Comparison of ENCODE assay signal across 6 cellular contexts in the genomic region with DNA sequence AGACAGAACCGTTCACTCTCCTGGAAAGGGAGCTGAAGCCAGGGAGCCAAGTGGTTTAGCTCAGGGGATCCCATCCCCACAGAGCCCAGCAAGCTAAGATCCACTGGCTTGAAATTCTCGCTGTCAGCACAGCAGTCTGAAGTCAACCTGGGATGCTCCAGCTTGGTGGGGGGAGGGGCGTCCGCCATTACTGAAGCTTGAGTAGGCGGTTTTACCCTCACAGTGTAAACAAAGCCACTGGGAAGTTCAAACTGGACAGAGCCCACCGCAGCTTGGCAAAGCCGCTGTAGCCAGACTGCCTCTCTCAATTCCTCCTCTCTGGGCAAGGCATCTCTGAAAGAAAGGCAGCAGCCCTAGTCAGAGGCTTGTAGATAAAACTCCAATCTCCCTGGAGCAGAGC.
A peak's percentile ranks its signal among the peaks of the same experiment; 100 is the strongest.
DNase-seq lines count a peak whose midpoint lies in the region; ATAC-seq and TF ChIP-seq lines count a peak whose summit lies in the region.
"Not testable (repeated sequence)": the region's sequence is repeated elsewhere in the genome, so short reads cannot be mapped to it uniquely, and the experiment has no call there.

No MANE protein-coding gene starts in this region.

- H3K23ac ChIP-seq in neuronal stem cell (ENCODE audit: low read depth, low read length, poor library complexity): not testable (repeated sequence)

- DNase-seq in ELF-1 (ENCODE audit: low read depth, low spot score) (peak; percentile 30), WTC11 (ENCODE audit: low spot score) (peak; percentile 21), glutamatergic neuron (peak; percentile 16), left lung (peak; percentile 22 to 23), upper lobe of right lung (peak; percentile 53)
- DNase-seq in neuronal stem cell (ENCODE audit: low spot score): not testable (repeated sequence)

- H3K27me3 Mint-ChIP-seq in WTC11 (ENCODE audit: low read depth); glutamatergic neuron (ENCODE audit: unreplicated experiment): not testable (repeated sequence)

- H3K36me3 Mint-ChIP-seq in WTC11; glutamatergic neuron (ENCODE audit: unreplicated experiment): not testable (repeated sequence)

- not testable (repeated sequence) for ATAC-seq in WTC11, left lung, upper lobe of right lung

- TF ChIP-seq CTCF in WTC11 (IDR thresholded peaks at IDR 0.05); glutamatergic neuron (IDR thresholded peaks at IDR 0.05; ENCODE audit: partially characterized antibody, unreplicated experiment); left lung (IDR thresholded peaks at IDR 0.05); upper lobe of right lung (IDR thresholded peaks at IDR 0.05): not testable (repeated sequence)

- H2BK120ac ChIP-seq in neuronal stem cell (ENCODE audit: low read depth, low read length): not testable (repeated sequence)

- H3K27ac ChIP-seq in left lung; neuronal stem cell (replicated peaks; ENCODE audit: low read length); upper lobe of right lung: not testable (repeated sequence)

- WGBS in neuronal stem cell (ENCODE audit: extremely low coverage in 2 of 2, insufficient read length in 2 of 2, insufficient replicate concordance in 1 of 2), 2 donors: no CpG with 5 or more reads among the region's 7 CpGs

- not testable (repeated sequence) for H3K4me3 Mint-ChIP-seq in WTC11; glutamatergic neuron (ENCODE audit: unreplicated experiment)

- not testable (repeated sequence) for H3K4me1 ChIP-seq in left lung; neuronal stem cell (ENCODE audit: control insufficient read depth in 2 of 2, insufficient read depth in 1 of 2, low read depth in 1 of 2, low read length in 2 of 2); upper lobe of right lung

- CTCF ChIA-PET in WTC11 (lab: Charles Lee): interaction anchor here (1.4 kb wide), 2 partner anchors 233 to 470 kb away, joined by 4 to 8 read pairs; partner anchors contain the start of gene ETV1

- H3K9me3 Mint-ChIP-seq in WTC11; glutamatergic neuron (ENCODE audit: unreplicated experiment): not testable (repeated sequence)

- not testable (repeated sequence) for H3K14ac ChIP-seq in neuronal stem cell (ENCODE audit: low read length)

- H3K4me1 Mint-ChIP-seq in WTC11: peaks cover 10% of the 10 kb centered on the region; the same call in 1 of the 2 replicates
- not testable (repeated sequence) for H3K4me1 Mint-ChIP-seq in glutamatergic neuron (ENCODE audit: low read depth, unreplicated experiment)

- not testable (repeated sequence) for H3K18ac ChIP-seq in neuronal stem cell (ENCODE audit: low read length)

- H2AFZ ChIP-seq in neuronal stem cell (ENCODE audit: low read length): peak overlapping the region; percentile 17

- H3K9ac ChIP-seq in neuronal stem cell (ENCODE audit: low read depth, low read length, poor library complexity): not testable (repeated sequence)

- not testable (repeated sequence) for H3K4me3 ChIP-seq in left lung; neuronal stem cell (ENCODE audit: low read length in 2 of 2); upper lobe of right lung

- H2AK5ac ChIP-seq in neuronal stem cell (ENCODE audit: low read depth, low read length): not testable (repeated sequence)

- not testable (repeated sequence) for H2BK5ac ChIP-seq in neuronal stem cell (ENCODE audit: low read length)

- H3K27me3 ChIP-seq in left lung; neuronal stem cell (ENCODE audit: control insufficient read depth in 3 of 3, insufficient read depth in 3 of 3, low read depth in 1 of 3, low read length in 3 of 3); upper lobe of right lung: not testable (repeated sequence)

- not testable (repeated sequence) for H2BK12ac ChIP-seq in neuronal stem cell (ENCODE audit: low read length)

- not testable (repeated sequence) for H4K91ac ChIP-seq in neuronal stem cell (ENCODE audit: low read depth, low read length, poor library complexity)

- POLR2A ChIA-PET in WTC11 (lab: Charles Lee): not testable (repeated sequence)

- not testable (repeated sequence) for H3K36me3 ChIP-seq in left lung; neuronal stem cell (replicated peaks in 1 of 2; ENCODE audit: control insufficient read depth in 2 of 2, insufficient read depth in 2 of 2, low read length in 2 of 2); upper lobe of right lung

- not testable (repeated sequence) for H3K79me1 ChIP-seq in neuronal stem cell (ENCODE audit: low read depth, low read length)

- not testable (repeated sequence) for H4K8ac ChIP-seq in neuronal stem cell (ENCODE audit: low read depth, low read length)

- not testable (repeated sequence) for H3K4me2 ChIP-seq in neuronal stem cell (ENCODE audit: insufficient read depth, low read length, poor library complexity, severe bottlenecking)

- H3K27ac Mint-ChIP-seq in WTC11; glutamatergic neuron (ENCODE audit: unreplicated experiment): not testable (repeated sequence)

- not testable (repeated sequence) for H2BK15ac ChIP-seq in neuronal stem cell (ENCODE audit: low read length)

- not testable (repeated sequence) for H3K4ac ChIP-seq in neuronal stem cell (ENCODE audit: low read length)

- intact Hi-C loops in left lung (cut with DNase I) (loop anchor here in 1 of 2 donors (10.0 kb wide), 1 partner anchor 1174 kb away; no protein-coding TSS in a partner anchor), upper lobe of right lung (cut with DNase I) (loop anchor here (10.0 kb wide), 1 partner anchor 1174 kb away; no protein-coding TSS in a partner anchor)

- not testable (repeated sequence) for H3K9me3 ChIP-seq in left lung; neuronal stem cell (replicated peaks in 1 of 2; ENCODE audit: control insufficient read depth in 2 of 2, insufficient read depth in 1 of 2, low read depth in 1 of 2, low read length in 2 of 2); upper lobe of right lung
